In the genomic region with DNA sequence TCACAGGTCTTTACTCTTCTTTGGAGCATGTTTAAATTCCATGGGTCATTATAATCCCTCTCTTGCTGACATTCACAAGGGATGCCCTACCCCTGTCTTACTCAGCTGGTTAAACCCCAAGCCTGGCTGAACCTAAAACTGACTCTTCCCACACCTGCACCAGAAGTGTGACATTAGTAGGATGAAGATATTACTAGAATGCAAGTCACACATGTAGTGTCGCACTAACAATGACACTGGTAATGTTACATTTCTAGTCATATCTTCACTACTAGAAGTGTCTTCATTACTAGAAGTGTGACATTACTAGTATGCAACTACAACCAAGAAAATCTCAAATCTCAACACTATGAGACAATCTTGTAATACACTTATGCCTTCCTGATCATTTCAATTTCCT, we compare ENCODE assay signal across 25 cellular contexts. TPM values are rescaled to one million over a fixed set of nuclear protein-coding genes. Genes with fewer than 3 reads are reported as not detected.
"Had no signal": no experiment of that assay in that cellular context is flagged by ENCODE, and none has a peak within 500 bp of the region (broad histone marks: within the 10 kb centered on the region; RNA-seq: fewer than 3 reads in every experiment).

No MANE protein-coding gene starts in this region.

- H3K36me3 Mint-ChIP-seq: activated naive CD8-positive, alpha-beta T cell had no signal

- H3K9me3 Mint-ChIP-seq: activated T-helper 2 cell treated with anti-CD3 and anti-CD28 coated beads, Interferon-gamma antibody, Interleukin-2, Interleukin-4, amounts not matched to agents 10 μg/mL and 5 μg/mL and 100 μg/mL, durations not matched to agents 14 hours and 24 hours and 36 hours had no signal

- H3K27ac Mint-ChIP-seq: activated naive CD8-positive, alpha-beta T cell; activated T-helper 2 cell treated with anti-CD3 and anti-CD28 coated beads, Interferon-gamma antibody, Interleukin-2, Interleukin-4, amounts not matched to agents 10 μg/mL and 5 μg/mL and 100 μg/mL, durations not matched to agents 14 hours and 24 hours and 36 hours had no signal

- H3K4me3 Mint-ChIP-seq: activated naive CD8-positive, alpha-beta T cell had no signal

- DNase-seq: activated CD4-positive, alpha-beta T cell treated with anti-CD3 and anti-CD28 coated beads, Interleukin-2, amount 50 U/mL, for 1 hour; activated CD8-positive, alpha-beta memory T cell treated with anti-CD3 and anti-CD28 coated beads for 24 hours; activated gamma-delta T cell treated with Interleukin-2 at 50 U/mL for 16 hours; activated T-cell treated with anti-CD3 and anti-CD28 coated beads, Interleukin-2, amount 50 U/mL, for 1 hour; adrenal gland; anterior cingulate cortex; cerebellar nuclear complex; IMR-90; Kasumi-1; KBM-7; NCI-H1105 treated with DMSO at 0.1 percent for 48 hours; NCI-H1436 treated with DMSO at 0.1 percent for 48 hours; NCI-H187; NCI-H2081; NCI-H446; NCI-H524; Peyer's patch; Right ventricle myocardium superior; SJCRH30; SK-N-SH; T-helper 1 cell had no signal

RNA-seq across cellular contexts. Expression of gene ZAR1L, which starts 14.2 kb away (rescaled TPM):
- total RNA-seq: activated T-helper 2 cell treated with anti-CD3 and anti-CD28 coated beads, Interferon-gamma antibody, Interleukin-2, Interleukin-4, amounts not matched to agents 10 μg/mL and 5 μg/mL and 100 μg/mL, durations not matched to agents 14 hours and 24 hours and 36 hours; adrenal gland; cardiac septum; IMR-90; Peyer's patch; Right ventricle myocardium superior; SJCRH30; T-helper 2 cell treated with Interferon-gamma antibody and Interleukin-4, amounts not matched to agents 100 ng/mL and 5 ng/mL, for 36 hours had no signal
